8 cellular contexts compared by ENCODE assay signal in genomic region chr2:159615187-159615935, GRCh38. TPM values are rescaled to one million over a fixed set of nuclear protein-coding genes. Genes with fewer than 3 reads are reported as not detected.
DNase-seq lines count a peak whose midpoint lies in the region; ATAC-seq, FAIRE-seq and TF ChIP-seq lines count a peak whose summit lies in the region.

No MANE protein-coding gene starts in this region.

- H3K9me3 ChIP-seq in small intestine (ENCODE audit: control insufficient read depth, low read depth): no peaks in the 10 kb centered on the region

- no peaks in the 10 kb centered on the region for H3K27me3 ChIP-seq in small intestine (ENCODE audit: control insufficient read depth in 2 of 2, insufficient read depth in 2 of 2, low read length in 2 of 2)

- H3K27ac ChIP-seq in VCaP (peak overlapping the region; percentile 97), small intestine (ENCODE audit: low read depth in 1 of 2, low read length in 1 of 2) (peak overlapping the region; percentile 95 to 99)

- WGBS in small intestine, 3 donors: 0 to 1% (median 1%) methylated on average over 30 to 45 of the region's 45 CpGs

- ATAC-seq in GM18907 (IDR thresholded peaks at IDR 0.05; ENCODE audit: unreplicated experiment) (peak; percentile 83), HG03097 (IDR thresholded peaks at IDR 0.05; ENCODE audit: low FRiP score, unreplicated experiment) (peak; percentile 52)

- TF ChIP-seq CTCF in AG09309 (IDR thresholded peaks at IDR 0.05; ENCODE audit: control insufficient read depth, insufficient read depth, low read depth, low read length, missing control alignments) (no peak), VCaP (conservative IDR thresholded peaks at IDR 0.05) (no peak)

- H3K4me1 ChIP-seq in small intestine (ENCODE audit: control insufficient read depth in 2 of 2, insufficient read depth in 1 of 2, low read depth in 1 of 2, low read length in 1 of 2): peaks cover 0 to 3% of the 10 kb centered on the region in 2 donors

- H3K36me3 ChIP-seq in small intestine (ENCODE audit: control insufficient read depth in 2 of 2, insufficient read depth in 2 of 2, low read length in 2 of 2): no peaks in the 10 kb centered on the region

- H3K4me3 ChIP-seq in AG09309 (ENCODE audit: control insufficient read depth, low read depth, low read length) (peak overlapping the region; percentile 98), small intestine (ENCODE audit: low read depth in 1 of 2, low read length in 2 of 2) (peak overlapping the region; percentile 79)

- peak; percentile 66 for DNase-seq in AG09309 (ENCODE audit: low read depth)
- DNase-seq in NCI-H2196 (lab: John Stamatoyannopoulos, UW; ENCODE audit: unreplicated experiment): peak; percentile 88
- DNase-seq in cerebellar cortex (ENCODE audit: low spot score): peak; percentile 89
- peak; percentile 96 for DNase-seq in iris pigment epithelial cell (ENCODE audit: low read depth)
- peak; percentile 86 for DNase-seq in small intestine

- FAIRE-seq in small intestine (lab: Jason Lieb, UNC): no peak

RNA-seq across cellular contexts. Expression of gene BAZ2B, which starts 1.0 kb away (rescaled TPM):
- 10 to 100 TPM; 12.2 to 16.3 (median 15.7) TPM for polyA plus RNA-seq in small intestine

Comparison
In these comparisons a context has a peak if more than half of its experiments do, and no peak if none do; other contexts are left out.
1. Peak in every context shown above with its lines: DNase-seq, ATAC-seq, H3K4me3 ChIP-seq and H3K27ac ChIP-seq.